Comparison of ENCODE assay signal across 8 cellular contexts in genomic region chr10:12195281-12195602, GRCh38. TPM values are rescaled to one million over a fixed set of nuclear protein-coding genes. Genes with fewer than 3 reads are reported as not detected.
A peak's percentile ranks its signal among the peaks of the same experiment; 100 is the strongest.
DNase-seq lines count a peak whose midpoint lies in the region; ATAC-seq and TF ChIP-seq lines count a peak whose summit lies in the region.

No MANE protein-coding gene starts in this region.

- H3K27ac Mint-ChIP-seq in naive thymus-derived CD8-positive, alpha-beta T cell, result peak overlapping the region; percentile 95 to 100 (median 99)

- intact Hi-C loops in left ventricle myocardium inferior (cut with micrococcal nuclease) (no loop called here), Right ventricle myocardium inferior (cut with DNase I) (no loop called here), IMR-90 (cut with micrococcal nuclease) (loop anchor here (5.0 kb wide), 2 partner anchors 517 to 882 kb away; no protein-coding TSS in a partner anchor)

- H3K27me3 ChIP-seq in left ventricle myocardium inferior (ENCODE audit: low read depth) (no peaks in the 10 kb centered on the region), IMR-90 (ENCODE audit: control insufficient read depth, insufficient read depth, low read length) (no peaks in the 10 kb centered on the region)

- peaks cover 0 to 33% (median 12%) of the 10 kb centered on the region in 3 donors for H3K36me3 Mint-ChIP-seq in naive thymus-derived CD8-positive, alpha-beta T cell

- H3K4me1 Mint-ChIP-seq in naive thymus-derived CD8-positive, alpha-beta T cell, result peaks cover 23 to 65% (median 63%) of the 10 kb centered on the region in 4 donors

- H3K9me1 ChIP-seq in IMR-90 (ENCODE audit: insufficient read depth, low read length), result peaks cover 4% of the 10 kb centered on the region; the same call in 1 of the 2 replicates

- peak overlapping the region; percentile 98 for H3K23ac ChIP-seq in IMR-90 (ENCODE audit: low read depth, low read length)

- H3K9me3 Mint-ChIP-seq in naive thymus-derived CD8-positive, alpha-beta T cell, result no peaks in the 10 kb centered on the region

- 1% methylated on average over 10 of the region's 12 CpGs; no CpG with 5 or more reads in 1 of the 2 experiments for WGBS in IMR-90 (ENCODE audit: extremely low coverage in 2 of 2, insufficient read length in 1 of 2), 2 experiments

- peak overlapping the region; percentile 84; the same call in 1 of the 2 replicates for H4K91ac ChIP-seq in IMR-90 (ENCODE audit: insufficient read depth, low read depth, low read length)

- peak overlapping the region; percentile 97 for H3K14ac ChIP-seq in IMR-90 (replicated peaks; ENCODE audit: low read depth, low read length)

- BruUV-seq in IMR-90 (replicated peaks; lab: Mats Ljungman, UMichigan), result no TSS peak

- DNase-seq in left ventricle myocardium inferior (no peak), Right ventricle myocardium inferior (ENCODE audit: missing footprints) (no peak), IMR-90 (no peak), choroid plexus epithelial cell (ENCODE audit: low read depth) (no peak), NCI-H2171 (lab: John Stamatoyannopoulos, UW) (no peak), dedifferentiated amniotic fluid mesenchymal stem cell (ENCODE audit: extremely low spot score) (no peak)
- DNase-seq in naive thymus-derived CD8-positive, alpha-beta T cell, result no peak
- DNase-seq in stimulated activated CD4-positive, alpha-beta T cell treated with anti-CD3 and anti-CD28 coated beads, Interleukin-2, amount 100 ng/mL, for 24 hours, result no peak

- no peak for TF ChIP-seq POLR2A in IMR-90 (IDR thresholded peaks at IDR 0.05; ENCODE audit: low read depth, low read length)

- in situ Hi-C loops in IMR-90 (cut with MboI; ENCODE audit: low sequenced_read_pairs), result no loop called here

- peak overlapping the region; percentile 90 for H3K4me2 ChIP-seq in IMR-90 (ENCODE audit: low read depth, low read length)

- H3K27me3 Mint-ChIP-seq in naive thymus-derived CD8-positive, alpha-beta T cell, result no peaks in the 10 kb centered on the region

- H4K20me1 ChIP-seq in IMR-90 (ENCODE audit: insufficient read depth, low read length), result peaks cover 12% of the 10 kb centered on the region; the same call in 1 of the 2 replicates

- H2AK9ac ChIP-seq in IMR-90 (replicated peaks; ENCODE audit: low read depth, low read length, poor library complexity), result peak overlapping the region; percentile 50

- peak overlapping the region; percentile 96 for H2AFZ ChIP-seq in IMR-90 (replicated peaks; ENCODE audit: low read length, poor library complexity)

- peak overlapping the region; percentile 84 for H3K9ac ChIP-seq in IMR-90 (ENCODE audit: low read depth, low read length)

- POLR2A ChIA-PET in IMR-90 (lab: Charles Lee; ENCODE audit: unreplicated experiment), result interaction anchor here (0.6 to 1.0 kb wide), 2 partner anchors 15 to 304 kb away, joined by 3 to 10 read pairs; no protein-coding TSS in a partner anchor
- POLR2A ChIA-PET in naive thymus-derived CD8-positive, alpha-beta T cell (lab: Charles Lee), result interaction anchor here (0.9 to 1.6 kb wide), 9 partner anchors 12 to 153 kb away, joined by 3 to 14 read pairs (median 4); partner anchors contain the start of gene UPF2

- peak overlapping the region; percentile 90 for H3K56ac ChIP-seq in IMR-90 (ENCODE audit: extremely low read depth, insufficient read depth, low read length)

- peak overlapping the region; percentile 97 for H3K4ac ChIP-seq in IMR-90 (ENCODE audit: low read depth, low read length)

- CTCF ChIA-PET in IMR-90 (lab: Yijun Ruan, JAX), result interaction anchor here (1.6 kb wide), 1 partner anchor 19 kb away, joined by 4 read pairs; no protein-coding TSS in a partner anchor

- H3K4me1 ChIP-seq in left ventricle myocardium inferior (peaks cover 49% of the 10 kb centered on the region), IMR-90 (ENCODE audit: control insufficient read depth, insufficient read depth, low read length) (peaks cover 7% of the 10 kb centered on the region; the same call in 1 of the 2 replicates)

- H3K4me3 Mint-ChIP-seq in naive thymus-derived CD8-positive, alpha-beta T cell, result peak overlapping the region; percentile 94 to 100 (median 98)

- H4K5ac ChIP-seq in IMR-90 (ENCODE audit: low read depth, low read length), result peak overlapping the region; percentile 56

- peak overlapping the region; percentile 97 for H3K27ac ChIP-seq in left ventricle myocardium inferior (replicated peaks)
- H3K27ac ChIP-seq in IMR-90 (ENCODE audit: insufficient read depth, low read length), result peak overlapping the region; percentile 91

- H3K79me1 ChIP-seq in IMR-90 (ENCODE audit: low read depth in 1 of 2, low read length in 2 of 2), result peaks cover 13 to 63% of the 10 kb centered on the region in 2 experiments

- dilution Hi-C loops in IMR-90 (cut with HindIII; ENCODE audit: low sequenced_read_pairs, unreplicated experiment), result no loop called here

- H2BK120ac ChIP-seq in IMR-90 (ENCODE audit: low read depth, low read length), result peak overlapping the region; percentile 99

- H3K4me3 ChIP-seq in left ventricle myocardium inferior (peak overlapping the region; percentile 89), IMR-90 (ENCODE audit: insufficient read depth, low read depth, low read length) (peak overlapping the region; percentile 86), choroid plexus epithelial cell (ENCODE audit: low read depth, low read length) (peak overlapping the region; percentile 92)

- no peak for TF ChIP-seq RAD21 in IMR-90 (IDR thresholded peaks at IDR 0.05; ENCODE audit: low read length)

- peak overlapping the region; percentile 73; the same call in 1 of the 2 replicates for H2AK5ac ChIP-seq in IMR-90 (ENCODE audit: low read depth, low read length)

- TF ChIP-seq CTCF in left ventricle myocardium inferior (IDR thresholded peaks at IDR 0.05; ENCODE audit: borderline replicate concordance) (no peak), IMR-90 (conservative IDR thresholded peaks at IDR 0.05; ENCODE audit: low read depth, low read length) (no peak), choroid plexus epithelial cell (conservative IDR thresholded peaks at IDR 0.05; ENCODE audit: low read depth, low read length) (no peak)

- H4K8ac ChIP-seq in IMR-90 (ENCODE audit: low read depth in 2 of 2, low read length in 2 of 2), result peak overlapping the region; percentile 93 to 97

- no peaks in the 10 kb centered on the region for H3K9me3 ChIP-seq in left ventricle myocardium inferior (replicated peaks)
- no peaks in the 10 kb centered on the region for H3K9me3 ChIP-seq in IMR-90 (ENCODE audit: control insufficient read depth, insufficient read depth, low read length)

- H3K36me3 ChIP-seq in left ventricle myocardium inferior, result peaks cover 13% of the 10 kb centered on the region
- peaks cover 6% of the 10 kb centered on the region; the same call in 1 of the 2 replicates for H3K36me3 ChIP-seq in IMR-90 (ENCODE audit: control insufficient read depth, insufficient read depth, low read length)

- H2BK20ac ChIP-seq in IMR-90 (ENCODE audit: low read depth, low read length), result no peak overlapping the region

- H2BK5ac ChIP-seq in IMR-90 (ENCODE audit: low read depth, low read length, poor library complexity, severe bottlenecking), result peak overlapping the region; percentile 81

- H3K18ac ChIP-seq in IMR-90 (ENCODE audit: low read depth, low read length), result peak overlapping the region; percentile 10; the same call in 1 of the 2 replicates

- H2BK15ac ChIP-seq in IMR-90 (ENCODE audit: low read depth, low read length), result no peak overlapping the region

- ATAC-seq in Right ventricle myocardium inferior, result no peak
- no peak; the same call in 1 of the 2 replicates for ATAC-seq in IMR-90 (ENCODE audit: low read depth)
- ATAC-seq in naive thymus-derived CD8-positive, alpha-beta T cell, result peak; percentile 8 to 10

TF ChIP-seq in IMR-90, 13 proteins besides CTCF, POLR2A, EP300 and RAD21 (continues in another document):
- TF ChIP-seq MXI1 (IDR thresholded peaks at IDR 0.05; ENCODE audit: borderline replicate concordance, low read depth, low read length), result no peak
- TF ChIP-seq SMC3 (IDR thresholded peaks at IDR 0.05; ENCODE audit: low read depth, low read length), result no peak
- TF ChIP-seq CEBPB (IDR thresholded peaks at IDR 0.05; ENCODE audit: low read depth, low read length), result no peak
- TF ChIP-seq USF2 (IDR thresholded peaks at IDR 0.05; ENCODE audit: low read depth, low read length), result no peak
- no peak for TF ChIP-seq RCOR1 (IDR thresholded peaks at IDR 0.05; ENCODE audit: insufficient replicate concordance, low read length)
- no peak for TF ChIP-seq MAFK (IDR thresholded peaks at IDR 0.05; ENCODE audit: low read depth, low read length)
- TF ChIP-seq FOS (IDR thresholded peaks at IDR 0.05; ENCODE audit: low read depth, low read length), result no peak
- TF ChIP-seq CHD1 (IDR thresholded peaks at IDR 0.05; ENCODE audit: low read depth, low read length), result no peak
- TF ChIP-seq NFE2L2 (IDR thresholded peaks at IDR 0.05; ENCODE audit: low read depth, low read length), result no peak
- TF ChIP-seq MAZ (IDR thresholded peaks at IDR 0.05; ENCODE audit: borderline replicate concordance, low read depth, low read length), result no peak

RNA-seq across cellular contexts. Expression of gene NUDT5, which starts 0.4 kb away (rescaled TPM):
- 8.6 TPM for total RNA-seq in left ventricle myocardium inferior
- total RNA-seq in Right ventricle myocardium inferior, result 10.1 TPM
- 70.1 and 74.2 TPM in 2 replicates for total RNA-seq in IMR-90 (2012; rRNA removed)
- 68.7 and 74.6 TPM in 2 replicates for polyA plus RNA-seq in IMR-90 (2012; rRNA removed)
- 25.9 and 61.6 TPM in 2 replicates for polyA plus RNA-seq in IMR-90 (2012; cell fraction: cytosol; rRNA removed)
- polyA plus RNA-seq in IMR-90 (2012; cell fraction: nucleus; rRNA removed; ENCODE audit: low replicate concordance), result 14.5 and 65.6 TPM in 2 replicates
- total RNA-seq in naive thymus-derived CD8-positive, alpha-beta T cell, result 10 to 100 TPM; 50.7 to 55.7 TPM
- 10 to 100 TPM; 45.0 to 52.7 (median 49.5) TPM for polyA plus RNA-seq in naive thymus-derived CD8-positive, alpha-beta T cell

RNA-seq across cellular contexts. Expression of gene CDC123, which starts 0.7 kb away (rescaled TPM):
- 41.8 TPM for total RNA-seq in left ventricle myocardium inferior
- 48.6 TPM for total RNA-seq in Right ventricle myocardium inferior
- total RNA-seq in IMR-90 (2012; rRNA removed), result 171 and 203 TPM in 2 replicates
- 100 and 108 TPM in 2 replicates for polyA plus RNA-seq in IMR-90 (2012; rRNA removed)
- polyA plus RNA-seq in IMR-90 (2012; cell fraction: cytosol; rRNA removed), result 49.7 and 92.5 TPM in 2 replicates
- 21.9 and 60.9 TPM in 2 replicates for polyA plus RNA-seq in IMR-90 (2012; cell fraction: nucleus; rRNA removed; ENCODE audit: low replicate concordance)
- total RNA-seq in naive thymus-derived CD8-positive, alpha-beta T cell, result 10 to 100 TPM; 42.3 to 42.9 TPM
- polyA plus RNA-seq in naive thymus-derived CD8-positive, alpha-beta T cell, result 10 to 100 TPM; 83.1 to 91.0 (median 83.6) TPM

Comparison
In these comparisons a context has a peak if more than half of its experiments do, and no peak if none do; other contexts are left out.
1. ATAC-seq: peak in naive thymus-derived CD8-positive, alpha-beta T cell (2 of 2); none in Right ventricle myocardium inferior (single experiment) and IMR-90 (single experiment).
2. Peak in every context shown above with its lines, with median percentiles within 50 percentile points of each other: H3K4me3 ChIP-seq.